ENCODE assay signal across 10 cellular contexts in the genomic region with DNA sequence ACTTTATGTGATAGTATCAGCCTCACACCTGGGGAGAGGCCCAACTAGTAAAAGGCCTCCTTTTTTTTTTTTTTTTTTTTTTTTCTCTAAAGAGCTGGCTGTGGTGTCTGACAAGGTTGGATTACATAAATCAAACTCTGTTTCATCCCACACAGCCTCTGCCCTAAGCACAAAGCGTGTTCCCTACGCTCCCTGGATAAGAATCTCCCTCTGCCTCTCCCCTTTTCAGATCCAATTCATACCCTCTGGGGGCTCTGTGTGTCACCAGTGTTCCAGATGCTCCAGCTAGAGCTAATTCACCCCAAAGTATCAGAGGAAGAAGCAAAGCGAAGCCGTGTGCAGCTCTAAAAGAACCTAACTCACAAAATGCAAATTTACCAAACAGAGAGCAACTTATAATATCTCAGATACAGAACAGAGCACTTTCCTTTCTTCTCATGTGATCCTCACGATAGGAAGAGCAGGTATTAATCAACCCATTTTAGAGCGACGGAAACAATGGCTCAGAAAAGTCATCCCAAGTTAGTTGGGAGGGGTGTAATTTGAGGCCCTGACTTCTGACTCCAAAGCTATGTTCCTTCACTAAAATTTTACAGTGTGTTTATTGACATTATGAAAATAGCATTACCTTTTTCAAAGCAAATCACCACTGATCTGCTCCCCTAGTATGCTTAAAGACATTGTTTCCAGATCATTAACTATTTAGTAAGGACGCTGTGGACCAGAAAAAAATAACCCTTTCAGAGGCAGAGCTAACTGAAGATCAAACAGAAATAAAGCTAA. TPM values are rescaled to one million over a fixed set of nuclear protein-coding genes. Genes with fewer than 3 reads are reported as not detected.
DNase-seq lines count a peak whose midpoint lies in the region; ATAC-seq, FAIRE-seq and TF ChIP-seq lines count a peak whose summit lies in the region.
"Had no signal": no experiment of that assay in that cellular context is flagged by ENCODE, and none has a peak within 500 bp of the region (broad histone marks: within the 10 kb centered on the region; RNA-seq: fewer than 3 reads in every experiment).

No MANE protein-coding gene starts in this region.

- H3K4me2 ChIP-seq in Loucy (ENCODE audit: low read depth, low read length, poor library complexity, severe bottlenecking) = peak overlapping the region; percentile 4
- H3K4me2 ChIP-seq in GM23248 (ENCODE audit: unreplicated experiment) = no peak overlapping the region

- in situ Hi-C loops in GM23248 (cut with MboI) = no loop called here

- peak overlapping the region; percentile 10 for H3K27ac Mint-ChIP-seq in CD4-positive, alpha-beta T cell

- H3K4me1 Mint-ChIP-seq in CD4-positive, alpha-beta T cell (ENCODE audit: low read depth) = peaks cover 47% of the 10 kb centered on the region

- H3K9me3 Mint-ChIP-seq in CD4-positive, alpha-beta T cell = no peaks in the 10 kb centered on the region

- H3K4me3 Mint-ChIP-seq in CD4-positive, alpha-beta T cell = no peak overlapping the region

- no peak overlapping the region for H2AFZ ChIP-seq in Loucy (ENCODE audit: low read length)
- H2AFZ ChIP-seq in GM23248 = no peak overlapping the region

- CTCF ChIA-PET in CD4-positive, alpha-beta T cell (lab: Charles Lee) = interaction anchor here (0.7 to 2.3 kb wide), 3 partner anchors 8 to 51 kb away, joined by 3 to 9 read pairs (median 4); no protein-coding TSS in a partner anchor

- H4K20me1 ChIP-seq in Loucy (ENCODE audit: insufficient read depth, low read length, poor library complexity, severe bottlenecking) (no peaks in the 10 kb centered on the region), GM23248 (ENCODE audit: insufficient read depth) (no peaks in the 10 kb centered on the region)

- H3K36me3 Mint-ChIP-seq in CD4-positive, alpha-beta T cell (ENCODE audit: low read depth) = no peaks in the 10 kb centered on the region

- peak; percentile 88 for FAIRE-seq in GM19239 (lab: Jason Lieb, UNC)

- H3K4me1 ChIP-seq in Loucy (ENCODE audit: insufficient read depth, low read length, poor library complexity, severe bottlenecking) (peaks cover 78% of the 10 kb centered on the region), lower lobe of right lung (peaks cover 100% of the 10 kb centered on the region), GM23248 (ENCODE audit: insufficient read depth) (peaks cover 47% of the 10 kb centered on the region)

- H3K27ac ChIP-seq in CD4-positive, alpha-beta T cell (ENCODE audit: low read depth, low read length) = no peak overlapping the region
- H3K27ac ChIP-seq in lower lobe of right lung = peak overlapping the region; percentile 87
- no peak overlapping the region for H3K27ac ChIP-seq in GM23248

- H3K27me3 Mint-ChIP-seq in CD4-positive, alpha-beta T cell = no peaks in the 10 kb centered on the region

- no peak for TF ChIP-seq CTCF in CD4-positive, alpha-beta T cell (IDR thresholded peaks at IDR 0.05)
- TF ChIP-seq CTCF in Loucy (conservative IDR thresholded peaks at IDR 0.05; ENCODE audit: low read length) (no peak), lower lobe of right lung (IDR thresholded peaks at IDR 0.05) (no peak)

- POLR2A ChIA-PET in CD4-positive, alpha-beta T cell (lab: Charles Lee) = interaction anchor here (1.1 to 1.2 kb wide), 2 partner anchors 13 to 17 kb away, joined by 3 read pairs; a partner anchor contains a TSS

- WGBS in GM23248 (ENCODE audit: low coverage in 1 of 2, low lambda C conversion rate in 2 of 2, missing lambda C conversion rate in 2 of 2), 2 experiments = 66 to 74% methylated on average over 8 of the region's 8 CpGs

- ATAC-seq in CD4-positive, alpha-beta T cell (ENCODE audit: poor library complexity) = no peak
- ATAC-seq in lower lobe of right lung (no peak), GM19467 (IDR thresholded peaks at IDR 0.05; ENCODE audit: unreplicated experiment) (no peak)

- H3K9me2 ChIP-seq in Loucy (replicated peaks; ENCODE audit: low read depth, low read length) (no peaks in the 10 kb centered on the region), GM23248 (ENCODE audit: insufficient read depth) (no peaks in the 10 kb centered on the region)

- H3K27me3 ChIP-seq in CD4-positive, alpha-beta T cell (ENCODE audit: control insufficient read depth, insufficient read depth, low read length) = no peaks in the 10 kb centered on the region
- H3K27me3 ChIP-seq in Loucy (ENCODE audit: insufficient read depth, low read length, poor library complexity, severe bottlenecking) (no peaks in the 10 kb centered on the region), lower lobe of right lung (ENCODE audit: low read depth) (no peaks in the 10 kb centered on the region), GM23248 (replicated peaks; ENCODE audit: insufficient read depth) (no peaks in the 10 kb centered on the region), MG63 (no peaks in the 10 kb centered on the region)

- no peaks in the 10 kb centered on the region for H3K79me2 ChIP-seq in Loucy (ENCODE audit: insufficient read depth, low read length)
- H3K79me2 ChIP-seq in GM23248 (ENCODE audit: insufficient read depth) = no peaks in the 10 kb centered on the region

- H3K4me3 ChIP-seq in Loucy (ENCODE audit: low read length, poor library complexity, severe bottlenecking) (no peak overlapping the region), lower lobe of right lung (no peak overlapping the region), GM23248 (no peak overlapping the region), MG63 (no peak overlapping the region)

- H3F3A ChIP-seq in Loucy (ENCODE audit: low read depth) (no peaks in the 10 kb centered on the region), GM23248 (ENCODE audit: insufficient read depth) (peaks cover 16% of the 10 kb centered on the region)

- H3K9ac ChIP-seq in Loucy (ENCODE audit: low read depth, low read length, poor library complexity, severe bottlenecking) (no peak overlapping the region), GM23248 (no peak overlapping the region)

- intact Hi-C loops in CD4-positive, alpha-beta T cell (cut with DNase I, micrococcal nuclease) = loop anchor here in 1 of 2 experiments (10.0 kb wide), 1 partner anchor 1351 kb away; no protein-coding TSS in a partner anchor
- intact Hi-C loops in lower lobe of right lung (cut with DNase I) = no loop called here

- H3K9me3 ChIP-seq in CD4-positive, alpha-beta T cell (ENCODE audit: control insufficient read depth, low read length) = no peaks in the 10 kb centered on the region
- no peaks in the 10 kb centered on the region for H3K9me3 ChIP-seq in Loucy (ENCODE audit: insufficient read depth, low read depth, low read length)
- no peaks in the 10 kb centered on the region for H3K9me3 ChIP-seq in lower lobe of right lung
- H3K9me3 ChIP-seq in GM23248 (ENCODE audit: low read depth) = no peaks in the 10 kb centered on the region
- H3K9me3 ChIP-seq in MG63 = no peaks in the 10 kb centered on the region

- no peak for DNase-seq in CD4-positive, alpha-beta T cell
- DNase-seq in GM19239 (ENCODE audit: insufficient read length, low spot score) (no peak), lower lobe of right lung (no peak), GM23248 (no peak), kidney tubule cell (ENCODE audit: low spot score) (no peak), MG63 (no peak)
- DNase-seq: KG1; stimulated activated CD4-positive, alpha-beta T cell treated with anti-CD3 and anti-CD28 coated beads, Interleukin-4, amount 100 ng/mL, for 4 hours had no signal

- H3K36me3 ChIP-seq in Loucy (ENCODE audit: insufficient read depth, low read length) (peaks cover 2% of the 10 kb centered on the region; the same call in 1 of the 2 replicates), lower lobe of right lung (peaks cover 7% of the 10 kb centered on the region), GM23248 (ENCODE audit: low read depth) (no peaks in the 10 kb centered on the region), MG63 (no peaks in the 10 kb centered on the region)

RNA-seq across cellular contexts. Expression of a gene that starts 12.4 kb away (rescaled TPM):
- total RNA-seq in CD4-positive, alpha-beta T cell = 10 to 100 TPM; 13.5 to 13.9 TPM
- total RNA-seq in lower lobe of right lung = 17.2 TPM
- 1.1 and 2.7 TPM in 2 replicates for total RNA-seq in GM23248 (2014; rRNA removed; shearing (Covaris generic))
- polyA plus RNA-seq in GM23248 (2016; fragmentation: Nextera tagmentation; extraction: Ambion mirVana) = 0.40 and 0.41 TPM in 2 replicates
- 0.20 TPM in 1 of 2 replicates, not detected in the other for total RNA-seq in MG63 (2014; rRNA removed; shearing (Covaris generic); ENCODE audit: low replicate concordance)

RNA-seq across cellular contexts. Expression of a gene that starts 57.3 kb away (rescaled TPM):
- 100 to 1,000 TPM; 120 to 126 TPM for total RNA-seq in CD4-positive, alpha-beta T cell
- total RNA-seq in lower lobe of right lung = 138 TPM
- total RNA-seq in GM23248 (2014; rRNA removed; shearing (Covaris generic)) = 257 and 282 TPM in 2 replicates
- 789 and 796 TPM in 2 replicates for polyA plus RNA-seq in GM23248 (2016; fragmentation: Nextera tagmentation; extraction: Ambion mirVana)
- total RNA-seq in MG63 (2014; rRNA removed; shearing (Covaris generic); ENCODE audit: low replicate concordance) = 134 and 205 TPM in 2 replicates
